Comparison of ENCODE assay signal across 8 cellular contexts in genomic region chr7:7970620-7971307, GRCh38. TPM values are rescaled to one million over a fixed set of nuclear protein-coding genes. Genes with fewer than 3 reads are reported as not detected.
DNase-seq lines count a peak whose midpoint lies in the region; ATAC-seq and TF ChIP-seq lines count a peak whose summit lies in the region.

No MANE protein-coding gene starts in this region.

- intact Hi-C loops in heart left ventricle (cut with DNase I) (loop anchor here in 2 of 10 donors (10.0 kb wide), 2 partner anchors 234 to 286 kb away; no protein-coding TSS in a partner anchor), cardiac septum (cut with DNase I) (loop anchor here (10.0 kb wide), 1 partner anchor 244 kb away; no protein-coding TSS in a partner anchor), PC-9 (cut with micrococcal nuclease; ENCODE audit: unreplicated experiment) (no loop called here)

- CTCF ChIA-PET in PC-9 (lab: Charles Lee) = interaction anchor here (0.6 to 1.4 kb wide), 5 partner anchors 64 to 407 kb away, joined by 3 to 6 read pairs (median 3); no protein-coding TSS in a partner anchor

- WGBS in heart left ventricle, 4 donors = 25 to 51% (median 39%) methylated on average over 5 of the region's 5 CpGs

- H4K20me1 ChIP-seq in PC-9 (ENCODE audit: insufficient read depth) = peaks cover 12% of the 10 kb centered on the region

- TF ChIP-seq POLR2A in heart left ventricle (IDR thresholded peaks at IDR 0.05) = no peak

- H3K27ac ChIP-seq in heart left ventricle = peak overlapping the region in 2 of 12 donors; percentile 53 to 61
- H3K27ac ChIP-seq in PC-9 = peak overlapping the region; percentile 35; the same call in 1 of the 2 replicates
- H3K27ac ChIP-seq in skin epidermis = peak overlapping the region in 11 of 21 experiments; percentile 11 to 95 (median 74)

- H3K4me1 ChIP-seq in heart left ventricle (peaks cover 0 to 26% (median 12%) of the 10 kb centered on the region in 12 donors), PC-9 (replicated peaks; ENCODE audit: insufficient read depth) (peaks cover 41% of the 10 kb centered on the region)

- ATAC-seq in heart left ventricle = no peak
- no peak for ATAC-seq in GM18873 (IDR thresholded peaks at IDR 0.05; ENCODE audit: low FRiP score, unreplicated experiment)

- no peak for DNase-seq in heart left ventricle
- no peak for DNase-seq in cardiac septum (ENCODE audit: low spot score)
- no peak for DNase-seq in PC-9
- DNase-seq in fibroblast of villous mesenchyme (ENCODE audit: low read depth) = peak; percentile 34
- no peak for DNase-seq in NOMO-1 treated with DMSO at 0.1 percent for 48 hours (lab: John Stamatoyannopoulos, UW; ENCODE audit: unreplicated experiment)
- DNase-seq in activated CD4-positive, CD25-positive, alpha-beta regulatory T cell treated with anti-CD3 and anti-CD28 coated beads, Interleukin-2, amount 50 U/mL, for 72 hours = no peak

- POLR2A ChIA-PET in PC-9 (lab: Charles Lee; ENCODE audit: unreplicated experiment) = interaction anchor here (0.5 to 0.6 kb wide), 6 partner anchors 8 to 330 kb away, joined by 3 to 14 read pairs (median 5); partner anchors contain the start of gene UMAD1

- no peaks in the 10 kb centered on the region for H3F3A ChIP-seq in PC-9 (ENCODE audit: insufficient read depth, low read depth)

- TSS peak; percentile 50 for BruUV-seq in PC-9 (replicated peaks; lab: Mats Ljungman, UMichigan)

- H3K36me3 ChIP-seq in heart left ventricle = no peaks in the 10 kb centered on the region
- H3K36me3 ChIP-seq in PC-9 (ENCODE audit: low read depth) = no peaks in the 10 kb centered on the region; the same call in 1 of the 2 replicates

- peaks cover 61% of the 10 kb centered on the region for H3K79me2 ChIP-seq in PC-9 (ENCODE audit: low read depth)

- H2AFZ ChIP-seq in PC-9 = peak overlapping the region; percentile 92

- no peaks in the 10 kb centered on the region for H3K9me3 ChIP-seq in heart left ventricle
- H3K9me3 ChIP-seq in PC-9 (ENCODE audit: insufficient read depth, low read depth) = no peaks in the 10 kb centered on the region

- no peaks in the 10 kb centered on the region for H3K27me3 ChIP-seq in heart left ventricle
- no peaks in the 10 kb centered on the region for H3K27me3 ChIP-seq in PC-9 (ENCODE audit: insufficient read depth, low read depth)

- H3K4me3 ChIP-seq in heart left ventricle = peak overlapping the region in 11 of 12 donors; percentile 39 to 99 (median 86)
- H3K4me3 ChIP-seq in PC-9 = peak overlapping the region; percentile 99
- H3K4me3 ChIP-seq in fibroblast of villous mesenchyme (ENCODE audit: low read depth, low read length) = peak overlapping the region; percentile 88
- H3K4me3 ChIP-seq in skin epidermis = peak overlapping the region; percentile 51 to 95 (median 90)

- H3K4me2 ChIP-seq in PC-9 = peak overlapping the region; percentile 89

- no peaks in the 10 kb centered on the region for H3K9me2 ChIP-seq in PC-9 (ENCODE audit: insufficient read depth)

- no peak for TF ChIP-seq CTCF in heart left ventricle (IDR thresholded peaks at IDR 0.05)
- TF ChIP-seq CTCF in PC-9 (conservative IDR thresholded peaks at IDR 0.05) = no peak
- no peak for TF ChIP-seq CTCF in fibroblast of villous mesenchyme (IDR thresholded peaks at IDR 0.05; ENCODE audit: insufficient read depth, low read depth, low read length)

RNA-seq across cellular contexts. Expression of gene GLCCI1, which starts 2.2 kb away (rescaled TPM):
- total RNA-seq in heart left ventricle = 10 to 100 TPM in 1 of 9 donors, 1 to 10 TPM in 8; 2.4 to 10.8 (median 7.7) TPM
- polyA plus RNA-seq in heart left ventricle = 1 to 10 TPM; 1.5 to 1.9 TPM
- 5.1 TPM for total RNA-seq in cardiac septum
- 34.3 and 42.1 TPM in 2 replicates for total RNA-seq in PC-9 (2021)
- 6.4 and 6.9 TPM in 2 replicates for total RNA-seq in fibroblast of villous mesenchyme
